1 cellular context compared by ENCODE assay signal in the genomic region with DNA sequence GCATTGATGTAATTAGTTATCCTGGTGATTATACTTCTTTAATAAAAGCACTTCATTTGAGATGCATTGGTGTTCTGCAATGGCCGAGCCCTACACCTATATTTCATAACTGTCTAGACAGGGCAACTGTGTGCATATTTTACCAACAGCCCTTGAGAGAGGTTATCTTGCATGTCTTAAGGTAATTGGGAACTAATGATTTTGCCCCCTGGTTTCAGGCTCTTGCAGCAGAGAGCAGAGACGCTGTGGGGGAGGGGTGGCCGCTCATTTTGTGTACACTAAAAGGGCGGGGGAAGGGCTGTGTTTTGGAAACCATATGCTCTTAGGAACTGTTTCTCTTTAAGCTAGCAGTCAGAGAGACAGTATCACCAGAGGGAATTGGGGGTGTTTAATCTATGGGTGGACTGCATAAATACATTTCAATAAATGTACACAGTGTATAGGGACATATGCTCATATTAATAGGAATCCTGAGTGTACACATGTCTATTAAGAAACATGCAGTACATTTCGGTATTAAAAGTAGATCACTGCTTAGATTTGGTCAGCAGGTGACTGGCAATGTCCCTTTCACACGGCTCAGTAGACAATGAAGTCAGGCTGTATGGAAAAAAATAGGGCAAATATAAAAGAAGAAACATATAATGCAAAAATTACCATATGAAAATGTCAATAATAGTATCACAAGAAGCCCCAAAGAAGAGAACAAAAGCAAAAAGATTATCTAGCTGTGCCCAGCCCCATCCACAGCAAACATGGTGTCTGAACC.
TF ChIP-seq lines count a peak whose summit lies in the region.

No MANE protein-coding gene starts in this region.

TF ChIP-seq in IMR-90, 13 proteins besides CTCF, POLR2A, EP300 and RAD21 (continued from another document):
- TF ChIP-seq MAFK (IDR thresholded peaks at IDR 0.05; ENCODE audit: low read depth, low read length) (no peak), CHD1 (IDR thresholded peaks at IDR 0.05; ENCODE audit: low read depth, low read length) (no peak), NFE2L2 (IDR thresholded peaks at IDR 0.05; ENCODE audit: low read depth, low read length) (no peak), MAZ (IDR thresholded peaks at IDR 0.05; ENCODE audit: borderline replicate concordance, low read depth, low read length) (no peak), RCOR1 (IDR thresholded peaks at IDR 0.05; ENCODE audit: insufficient replicate concordance, low read length) (no peak), BHLHE40 (IDR thresholded peaks at IDR 0.05; ENCODE audit: low read depth, low read length) (no peak), RFX5 (IDR thresholded peaks at IDR 0.05; ENCODE audit: low read depth, low read length) (no peak), SMC3 (IDR thresholded peaks at IDR 0.05; ENCODE audit: low read depth, low read length) (no peak), FOS (IDR thresholded peaks at IDR 0.05; ENCODE audit: low read depth, low read length) (no peak), MXI1 (IDR thresholded peaks at IDR 0.05; ENCODE audit: borderline replicate concordance, low read depth, low read length) (no peak)
- TF ChIP-seq, protein P1, sequence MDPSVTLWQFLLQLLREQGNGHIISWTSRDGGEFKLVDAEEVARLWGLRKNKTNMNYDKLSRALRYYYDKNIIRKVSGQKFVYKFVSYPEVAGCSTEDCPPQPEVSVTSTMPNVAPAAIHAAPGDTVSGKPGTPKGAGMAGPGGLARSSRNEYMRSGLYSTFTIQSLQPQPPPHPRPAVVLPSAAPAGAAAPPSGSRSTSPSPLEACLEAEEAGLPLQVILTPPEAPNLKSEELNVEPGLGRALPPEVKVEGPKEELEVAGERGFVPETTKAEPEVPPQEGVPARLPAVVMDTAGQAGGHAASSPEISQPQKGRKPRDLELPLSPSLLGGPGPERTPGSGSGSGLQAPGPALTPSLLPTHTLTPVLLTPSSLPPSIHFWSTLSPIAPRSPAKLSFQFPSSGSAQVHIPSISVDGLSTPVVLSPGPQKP (IDR thresholded peaks at IDR 0.05; ENCODE audit: borderline replicate concordance, low read depth, low read length), result no peak
